8 cellular contexts compared by ENCODE assay signal in genomic region chr2:118013724-118014491, GRCh38. TPM values are rescaled to one million over a fixed set of nuclear protein-coding genes. Genes with fewer than 3 reads are reported as not detected.
DNase-seq lines count a peak whose midpoint lies in the region; ATAC-seq and TF ChIP-seq lines count a peak whose summit lies in the region.

A gene with protein sequence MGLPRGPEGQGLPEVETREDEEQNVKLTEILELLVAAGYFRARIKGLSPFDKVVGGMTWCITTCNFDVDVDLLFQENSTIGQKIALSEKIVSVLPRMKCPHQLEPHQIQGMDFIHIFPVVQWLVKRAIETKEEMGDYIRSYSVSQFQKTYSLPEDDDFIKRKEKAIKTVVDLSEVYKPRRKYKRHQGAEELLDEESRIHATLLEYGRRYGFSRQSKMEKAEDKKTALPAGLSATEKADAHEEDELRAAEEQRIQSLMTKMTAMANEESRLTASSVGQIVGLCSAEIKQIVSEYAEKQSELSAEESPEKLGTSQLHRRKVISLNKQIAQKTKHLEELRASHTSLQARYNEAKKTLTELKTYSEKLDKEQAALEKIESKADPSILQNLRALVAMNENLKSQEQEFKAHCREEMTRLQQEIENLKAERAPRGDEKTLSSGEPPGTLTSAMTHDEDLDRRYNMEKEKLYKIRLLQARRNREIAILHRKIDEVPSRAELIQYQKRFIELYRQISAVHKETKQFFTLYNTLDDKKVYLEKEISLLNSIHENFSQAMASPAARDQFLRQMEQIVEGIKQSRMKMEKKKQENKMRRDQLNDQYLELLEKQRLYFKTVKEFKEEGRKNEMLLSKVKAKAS (minus strand): TSS chr2:118014070. CDS start chr2:118013995, 75 bp downstream.

- WGBS in right lobe of liver (ENCODE audit: insufficient coverage, low coverage, low lambda C conversion rate, missing lambda C conversion rate) = 0% methylated on average over 8 of the region's 71 CpGs

- H3K27ac ChIP-seq in C4-2B (peak within 1 kb of the TSS; percentile 83), right lobe of liver (peak within 1 kb of the TSS; percentile 69 to 85 (median 80))

- TF ChIP-seq POLR2A in right lobe of liver (IDR thresholded peaks at IDR 0.05) = peak; percentile 74

- no peaks in the 10 kb centered on the region for H3K9me3 ChIP-seq in right lobe of liver

- peak; percentile 87 for ATAC-seq in GM19351 (IDR thresholded peaks at IDR 0.05; ENCODE audit: unreplicated experiment)
- peak; percentile 88 for ATAC-seq in HG03520 (IDR thresholded peaks at IDR 0.05; ENCODE audit: unreplicated experiment)
- peak; percentile 91 to 93 (median 92) for ATAC-seq in right lobe of liver

- intact Hi-C loops in right lobe of liver (cut with DNase I) = no loop called here

- DNase-seq in NCI-H774 (lab: John Stamatoyannopoulos, UW) = peak; percentile 73
- DNase-seq in activated CD4-positive, alpha-beta T cell treated with anti-CD3 and anti-CD28 coated beads, Interleukin-2, amount 50 U/mL, for 48 hours = peak; percentile 77 to 81
- peak; percentile 60 to 86 for DNase-seq in dermis microvascular lymphatic vessel endothelial cell (ENCODE audit: low read depth in 2 of 2)
- peak; percentile 85 to 90 (median 86) for DNase-seq in right lobe of liver
- peak; percentile 83 for DNase-seq in stimulated activated CD4-positive, alpha-beta T cell treated with anti-CD3 and anti-CD28 coated beads, Interleukin-4, amount 100 ng/mL, for 24 hours

- no peaks in the 10 kb centered on the region for H3K27me3 ChIP-seq in right lobe of liver

- no peak for TF ChIP-seq CTCF in C4-2B (conservative IDR thresholded peaks at IDR 0.05)
- no peak for TF ChIP-seq CTCF in right lobe of liver (IDR thresholded peaks at IDR 0.05)

- peaks cover 0 to 26% (median 0%) of the 10 kb centered on the region in 4 donors for H3K4me1 ChIP-seq in right lobe of liver

- peak within 1 kb of the TSS; percentile 99 for H3K4me3 ChIP-seq in right lobe of liver

- H3K36me3 ChIP-seq in right lobe of liver = no peaks in the 10 kb centered on the region

RNA-seq across cellular contexts. Expression of the gene that starts here (rescaled TPM):
- total RNA-seq in dermis microvascular lymphatic vessel endothelial cell = 17.7 and 23.3 TPM in 2 replicates
- 10 to 100 TPM; 12.5 to 15.9 (median 14.6) TPM for total RNA-seq in right lobe of liver

Comparison
In these comparisons a context has a peak if more than half of its experiments do, and no peak if none do; other contexts are left out.
1. Peak in every context shown above with its lines: DNase-seq, ATAC-seq, H3K4me3 ChIP-seq and H3K27ac ChIP-seq.